In genomic region chr14:104752338-104752734, GRCh38 we compare ENCODE assay signal across 7 cellular contexts. TPM values are rescaled to one million over a fixed set of nuclear protein-coding genes. Genes with fewer than 3 reads are reported as not detected.
DNase-seq lines count a peak whose midpoint lies in the region; ATAC-seq and TF ChIP-seq lines count a peak whose summit lies in the region.

No MANE protein-coding gene starts in this region.

- H3K9me3 Mint-ChIP-seq in activated naive CD4-positive, alpha-beta T cell treated with anti-CD3 and anti-CD28 coated beads, Interleukin-2, amount 50 U/mL, for 72 hours = no peaks in the 10 kb centered on the region
- no peaks in the 10 kb centered on the region for H3K9me3 Mint-ChIP-seq in type B pancreatic cell

- peaks cover 6 to 15% of the 10 kb centered on the region in 2 donors for H3K36me3 Mint-ChIP-seq in activated naive CD4-positive, alpha-beta T cell treated with anti-CD3 and anti-CD28 coated beads, Interleukin-2, amount 50 U/mL, for 72 hours
- peaks cover 11% of the 10 kb centered on the region for H3K36me3 Mint-ChIP-seq in type B pancreatic cell

- no peaks in the 10 kb centered on the region for H3K36me3 ChIP-seq in kidney epithelial cell (ENCODE audit: control insufficient read depth, insufficient read depth, low read length)

- peak overlapping the region; percentile 90 for H3K4me3 Mint-ChIP-seq in type B pancreatic cell

- H3K4me1 Mint-ChIP-seq in type B pancreatic cell (ENCODE audit: unreplicated experiment) = peaks cover 36% of the 10 kb centered on the region

- no peaks in the 10 kb centered on the region for H3K27me3 ChIP-seq in kidney epithelial cell (ENCODE audit: control insufficient read depth, insufficient read depth, low read length)

- ATAC-seq in GM19023 (IDR thresholded peaks at IDR 0.05; ENCODE audit: unreplicated experiment) (peak; percentile 82), HG03095 (IDR thresholded peaks at IDR 0.05; ENCODE audit: unreplicated experiment) (peak; percentile 1), GM18520 (IDR thresholded peaks at IDR 0.05; ENCODE audit: unreplicated experiment) (no peak)
- ATAC-seq in activated naive CD4-positive, alpha-beta T cell treated with anti-CD3 and anti-CD28 coated beads, Interleukin-2, amount 50 U/mL, for 72 hours = peak; percentile 4 to 85

- peak overlapping the region in 1 of 2 donors; percentile 90 for H3K27ac Mint-ChIP-seq in activated naive CD4-positive, alpha-beta T cell treated with anti-CD3 and anti-CD28 coated beads, Interleukin-2, amount 50 U/mL, for 72 hours
- peak overlapping the region; percentile 95 for H3K27ac Mint-ChIP-seq in type B pancreatic cell

- TF ChIP-seq CTCF in kidney epithelial cell (IDR thresholded peaks at IDR 0.05; ENCODE audit: insufficient read depth, low read length, poor library complexity, severe bottlenecking) (no peak), type B pancreatic cell (conservative IDR thresholded peaks at IDR 0.05) (no peak)

- no peak for DNase-seq in activated naive CD4-positive, alpha-beta T cell treated with anti-CD3 and anti-CD28 coated beads, Interleukin-2, amount 50 U/mL, for 72 hours (ENCODE audit: low spot score in 2 of 2)
- DNase-seq in kidney epithelial cell (ENCODE audit: low read depth) = no peak
- DNase-seq in type B pancreatic cell (ENCODE audit: extremely low spot score, unreplicated experiment) = no peak
- DNase-seq in KG1 (lab: John Stamatoyannopoulos, UW) = no peak

- peak overlapping the region; percentile 88 for H3K4me3 ChIP-seq in kidney epithelial cell (ENCODE audit: low read depth, low read length)

- H3K27me3 Mint-ChIP-seq in type B pancreatic cell = no peaks in the 10 kb centered on the region

RNA-seq across cellular contexts. Expression of gene SIVA1, which starts 0.6 kb away (rescaled TPM):
- total RNA-seq in activated naive CD4-positive, alpha-beta T cell treated with anti-CD3 and anti-CD28 coated beads, Interleukin-2, amount 50 U/mL, for 72 hours = 10 to 100 TPM; 86.1 to 87.1 TPM
- total RNA-seq in kidney epithelial cell (222 and 235 TPM in 2 replicates), type B pancreatic cell (ENCODE audit: low replicate concordance) (65.7 and 90.1 TPM in 2 replicates)

RNA-seq across cellular contexts. Expression of gene ADSS1, which starts 28.3 kb away (rescaled TPM):
- total RNA-seq in activated naive CD4-positive, alpha-beta T cell treated with anti-CD3 and anti-CD28 coated beads, Interleukin-2, amount 50 U/mL, for 72 hours = 1 to 10 TPM; 2.7 to 7.3 TPM
- total RNA-seq in kidney epithelial cell (3.4 and 10.3 TPM in 2 replicates), type B pancreatic cell (ENCODE audit: low replicate concordance) (3.2 and 6.9 TPM in 2 replicates)

RNA-seq across cellular contexts. Expression of gene AKT1, which starts 43.2 kb away (rescaled TPM):
- 100 to 1,000 TPM; 111 to 113 TPM for total RNA-seq in activated naive CD4-positive, alpha-beta T cell treated with anti-CD3 and anti-CD28 coated beads, Interleukin-2, amount 50 U/mL, for 72 hours
- total RNA-seq in kidney epithelial cell (144 and 159 TPM in 2 replicates), type B pancreatic cell (ENCODE audit: low replicate concordance) (102 and 123 TPM in 2 replicates)

RNA-seq across cellular contexts. Expression of gene ZBTB42, which starts 48.6 kb away (rescaled TPM):
- 1 to 10 TPM; 2.0 to 2.9 TPM for total RNA-seq in activated naive CD4-positive, alpha-beta T cell treated with anti-CD3 and anti-CD28 coated beads, Interleukin-2, amount 50 U/mL, for 72 hours
- total RNA-seq in kidney epithelial cell = 8.4 and 13.8 TPM in 2 replicates
- total RNA-seq in type B pancreatic cell (ENCODE audit: low replicate concordance) = 6.6 and 11.5 TPM in 2 replicates
